1 cellular context compared by ENCODE assay signal in genomic region chr15:63046927-63047760, GRCh38.
TF ChIP-seq lines count a peak whose summit lies in the region.

No MANE protein-coding gene starts in this region.

TF ChIP-seq in K562, 482 proteins besides CTCF, POLR2A, EP300 and RAD21 (continued from another document):
- no peak for TF ChIP-seq ZBTB49 (CRISPR knock-in tag; IDR thresholded peaks at IDR 0.05; ENCODE audit: borderline replicate concordance)
- TF ChIP-seq ZNF146 (CRISPR knock-in tag; IDR thresholded peaks at IDR 0.05; ENCODE audit: unreplicated experiment) = no peak
- TF ChIP-seq MEF2D (tag; conservative IDR thresholded peaks at IDR 0.05; ENCODE audit: low read depth) = no peak
- no peak for TF ChIP-seq ZNF134 (CRISPR knock-in tag; conservative IDR thresholded peaks at IDR 0.05)
